In genomic region chr6:132511836-132512230, GRCh38 we compare ENCODE assay signal across 2 cellular contexts.
TF ChIP-seq lines count a peak whose summit lies in the region.

No MANE protein-coding gene starts in this region.

TF ChIP-seq in HCT116, 20 proteins besides CTCF, POLR2A, EP300 and RAD21:
- no peak for TF ChIP-seq ELF1 (IDR thresholded peaks at IDR 0.05; ENCODE audit: borderline replicate concordance, low read depth)
- TF ChIP-seq TCF7L2 (IDR thresholded peaks at IDR 0.05; ENCODE audit: borderline replicate concordance, extremely low read depth, insufficient read depth, insufficient read length) = no peak
- no peak for TF ChIP-seq POLR2AphosphoS5 (IDR thresholded peaks at IDR 0.05; ENCODE audit: low read depth, low read length)
- no peak for TF ChIP-seq ATF3 (IDR thresholded peaks at IDR 0.05)
- TF ChIP-seq ZFX (IDR thresholded peaks at IDR 0.05) = no peak
- no peak for TF ChIP-seq ZNF274 (IDR thresholded peaks at IDR 0.05; ENCODE audit: low read depth, low read length)
- no peak for TF ChIP-seq YY1 (IDR thresholded peaks at IDR 0.05; ENCODE audit: extremely low read depth, insufficient replicate concordance, low read depth, low read length)
- TF ChIP-seq, protein P1, sequence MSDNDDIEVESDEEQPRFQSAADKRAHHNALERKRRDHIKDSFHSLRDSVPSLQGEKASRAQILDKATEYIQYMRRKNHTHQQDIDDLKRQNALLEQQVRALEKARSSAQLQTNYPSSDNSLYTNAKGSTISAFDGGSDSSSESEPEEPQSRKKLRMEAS (IDR thresholded peaks at IDR 0.05) = no peak
- no peak for TF ChIP-seq SRF (IDR thresholded peaks at IDR 0.05; ENCODE audit: low read depth)
- TF ChIP-seq, protein P2, sequence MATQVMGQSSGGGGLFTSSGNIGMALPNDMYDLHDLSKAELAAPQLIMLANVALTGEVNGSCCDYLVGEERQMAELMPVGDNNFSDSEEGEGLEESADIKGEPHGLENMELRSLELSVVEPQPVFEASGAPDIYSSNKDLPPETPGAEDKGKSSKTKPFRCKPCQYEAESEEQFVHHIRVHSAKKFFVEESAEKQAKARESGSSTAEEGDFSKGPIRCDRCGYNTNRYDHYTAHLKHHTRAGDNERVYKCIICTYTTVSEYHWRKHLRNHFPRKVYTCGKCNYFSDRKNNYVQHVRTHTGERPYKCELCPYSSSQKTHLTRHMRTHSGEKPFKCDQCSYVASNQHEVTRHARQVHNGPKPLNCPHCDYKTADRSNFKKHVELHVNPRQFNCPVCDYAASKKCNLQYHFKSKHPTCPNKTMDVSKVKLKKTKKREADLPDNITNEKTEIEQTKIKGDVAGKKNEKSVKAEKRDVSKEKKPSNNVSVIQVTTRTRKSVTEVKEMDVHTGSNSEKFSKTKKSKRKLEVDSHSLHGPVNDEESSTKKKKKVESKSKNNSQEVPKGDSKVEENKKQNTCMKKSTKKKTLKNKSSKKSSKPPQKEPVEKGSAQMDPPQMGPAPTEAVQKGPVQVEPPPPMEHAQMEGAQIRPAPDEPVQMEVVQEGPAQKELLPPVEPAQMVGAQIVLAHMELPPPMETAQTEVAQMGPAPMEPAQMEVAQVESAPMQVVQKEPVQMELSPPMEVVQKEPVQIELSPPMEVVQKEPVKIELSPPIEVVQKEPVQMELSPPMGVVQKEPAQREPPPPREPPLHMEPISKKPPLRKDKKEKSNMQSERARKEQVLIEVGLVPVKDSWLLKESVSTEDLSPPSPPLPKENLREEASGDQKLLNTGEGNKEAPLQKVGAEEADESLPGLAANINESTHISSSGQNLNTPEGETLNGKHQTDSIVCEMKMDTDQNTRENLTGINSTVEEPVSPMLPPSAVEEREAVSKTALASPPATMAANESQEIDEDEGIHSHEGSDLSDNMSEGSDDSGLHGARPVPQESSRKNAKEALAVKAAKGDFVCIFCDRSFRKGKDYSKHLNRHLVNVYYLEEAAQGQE (IDR thresholded peaks at IDR 0.05; ENCODE audit: low read depth) = no peak
- no peak for TF ChIP-seq EZH2 (IDR thresholded peaks at IDR 0.05)
- TF ChIP-seq CBX3 (IDR thresholded peaks at IDR 0.05; ENCODE audit: low read depth) = no peak
- no peak for TF ChIP-seq SP1 (IDR thresholded peaks at IDR 0.05; ENCODE audit: low read depth)

TF ChIP-seq in GM12878, 131 proteins besides CTCF, POLR2A, EP300 and RAD21:
- 0 out of 4 replicates have a peak, but pooled peaks of 1 of the 2 experiments have one; percentile 19 for TF ChIP-seq BHLHE40 (IDR thresholded peaks at IDR 0.05; ENCODE audit: borderline replicate concordance in 1 of 2, low read depth in 2 of 2, low read length in 1 of 2)
- no peak for TF ChIP-seq GATAD2B (conservative IDR thresholded peaks at IDR 0.05; ENCODE audit: low read depth)
- no peak for TF ChIP-seq E2F8 (IDR thresholded peaks at IDR 0.05; ENCODE audit: low read depth, partially characterized antibody)
- TF ChIP-seq ESRRA (IDR thresholded peaks at IDR 0.05; ENCODE audit: low read length) = no peak
- TF ChIP-seq NFIC (IDR thresholded peaks at IDR 0.05; ENCODE audit: low read depth, low read length) = no peak
